ENCODE assay signal across 14 cellular contexts in genomic region chr12:117042171-117042809, GRCh38. TPM values are rescaled to one million over a fixed set of nuclear protein-coding genes. Genes with fewer than 3 reads are reported as not detected.
DNase-seq lines count a peak whose midpoint lies in the region; ATAC-seq lines count a peak whose summit lies in the region.
"Had no signal": no experiment of that assay in that cellular context is flagged by ENCODE, and none has a peak within 500 bp of the region (broad histone marks: within the 10 kb centered on the region; RNA-seq: fewer than 3 reads in every experiment).

No MANE protein-coding gene starts in this region.

- H3K4ac ChIP-seq in neuronal stem cell (ENCODE audit: low read length), result no peak overlapping the region

- no peaks in the 10 kb centered on the region for H3K27me3 ChIP-seq in neuronal stem cell (ENCODE audit: control insufficient read depth in 3 of 3, insufficient read depth in 3 of 3, low read depth in 1 of 3, low read length in 3 of 3)

- H3K27ac ChIP-seq in neuronal stem cell (replicated peaks; ENCODE audit: low read length), result no peak overlapping the region

- no peak overlapping the region for H4K91ac ChIP-seq in neuronal stem cell (ENCODE audit: low read depth, low read length, poor library complexity)

- H3K36me3 Mint-ChIP-seq in activated T-cell treated with anti-CD3 and anti-CD28 coated beads, Interleukin-2, amount 50 U/mL, for 72 hours (ENCODE audit: insufficient read depth in 2 of 2), result no peaks in the 10 kb centered on the region
- H3K36me3 Mint-ChIP-seq: CD4-positive, alpha-beta memory T cell had no signal

- peak overlapping the region; percentile 75 for H3K23ac ChIP-seq in neuronal stem cell (ENCODE audit: low read depth, low read length, poor library complexity)

- H3K9me3 ChIP-seq in neuronal stem cell (replicated peaks in 1 of 2; ENCODE audit: control insufficient read depth in 2 of 2, insufficient read depth in 1 of 2, low read depth in 1 of 2, low read length in 2 of 2), result peaks cover 0 to 4% of the 10 kb centered on the region in 2 donors

- peak overlapping the region; percentile 61 for H3K9ac ChIP-seq in neuronal stem cell (ENCODE audit: low read depth, low read length, poor library complexity)

- peak overlapping the region; percentile 75 for H3K14ac ChIP-seq in neuronal stem cell (ENCODE audit: low read length)

- H3K27ac Mint-ChIP-seq in activated T-cell treated with anti-CD3 and anti-CD28 coated beads, Interleukin-2, amount 50 U/mL, for 72 hours, result no peak overlapping the region
- H3K27ac Mint-ChIP-seq: CD4-positive, alpha-beta memory T cell; T-helper 1 cell treated with Interleukin-12 subunit alpha and Interleukin-12 subunit beta and Interleukin-4 antibody, amounts not matched to agents 30 μg/mL and 1 μg/mL, for 36 hours had no signal

- no CpG with 5 or more reads among the region's 21 CpGs for WGBS in neuronal stem cell (ENCODE audit: extremely low coverage in 2 of 2, insufficient read length in 2 of 2, insufficient replicate concordance in 1 of 2), 2 donors

- no peaks in the 10 kb centered on the region for H3K79me1 ChIP-seq in neuronal stem cell (ENCODE audit: low read depth, low read length)

- no peak overlapping the region for H2AFZ ChIP-seq in neuronal stem cell (ENCODE audit: low read length)

- no peak overlapping the region for H3K4me2 ChIP-seq in neuronal stem cell (ENCODE audit: insufficient read depth, low read length, poor library complexity, severe bottlenecking)

- no peak overlapping the region for H3K4me3 Mint-ChIP-seq in activated T-cell treated with anti-CD3 and anti-CD28 coated beads, Interleukin-2, amount 50 U/mL, for 72 hours
- H3K4me3 Mint-ChIP-seq: CD4-positive, alpha-beta memory T cell; T-helper 1 cell treated with Interleukin-12 subunit alpha and Interleukin-12 subunit beta and Interleukin-4 antibody, amounts not matched to agents 30 μg/mL and 1 μg/mL, for 36 hours had no signal

- peak overlapping the region; percentile 41 for H2BK15ac ChIP-seq in neuronal stem cell (ENCODE audit: low read length)

- no peak overlapping the region for H3K4me3 ChIP-seq in neuronal stem cell (ENCODE audit: low read length in 2 of 2)

- H3K4me1 ChIP-seq in neuronal stem cell (ENCODE audit: control insufficient read depth in 2 of 2, insufficient read depth in 1 of 2, low read depth in 1 of 2, low read length in 2 of 2), result peaks cover 13 to 17% of the 10 kb centered on the region in 2 donors

- peak; percentile 64 for ATAC-seq in Right ventricle myocardium superior (ENCODE audit: poor library complexity)
- no peak for ATAC-seq in activated T-cell treated with anti-CD3 and anti-CD28 coated beads, Interleukin-2, amount 50 U/mL, for 72 hours (replicated peaks in 1 of 2)
- no peak for ATAC-seq in GM21381 (IDR thresholded peaks at IDR 0.05; ENCODE audit: unreplicated experiment)

- peak overlapping the region; percentile 32 for H2AK5ac ChIP-seq in neuronal stem cell (ENCODE audit: low read depth, low read length)

- no peak overlapping the region for H2BK5ac ChIP-seq in neuronal stem cell (ENCODE audit: low read length)

- intact Hi-C loops in Right ventricle myocardium superior (cut with DNase I), result no loop called here

- no peaks in the 10 kb centered on the region for H3K9me3 Mint-ChIP-seq in activated T-cell treated with anti-CD3 and anti-CD28 coated beads, Interleukin-2, amount 50 U/mL, for 72 hours
- H3K9me3 Mint-ChIP-seq: CD4-positive, alpha-beta memory T cell; T-helper 1 cell treated with Interleukin-12 subunit alpha and Interleukin-12 subunit beta and Interleukin-4 antibody, amounts not matched to agents 30 μg/mL and 1 μg/mL, for 36 hours had no signal

- no peaks in the 10 kb centered on the region for H3K4me1 Mint-ChIP-seq in activated T-cell treated with anti-CD3 and anti-CD28 coated beads, Interleukin-2, amount 50 U/mL, for 72 hours (ENCODE audit: low read depth)
- H3K4me1 Mint-ChIP-seq: CD4-positive, alpha-beta memory T cell had no signal

- H4K8ac ChIP-seq in neuronal stem cell (ENCODE audit: low read depth, low read length), result peak overlapping the region; percentile 57

- H3K27me3 Mint-ChIP-seq in activated T-cell treated with anti-CD3 and anti-CD28 coated beads, Interleukin-2, amount 50 U/mL, for 72 hours (ENCODE audit: low read depth), result no peaks in the 10 kb centered on the region
- H3K27me3 Mint-ChIP-seq: CD4-positive, alpha-beta memory T cell had no signal

- H3K18ac ChIP-seq in neuronal stem cell (ENCODE audit: low read length), result peak overlapping the region; percentile 91

- peaks cover 0 to 3% of the 10 kb centered on the region in 2 donors for H3K36me3 ChIP-seq in neuronal stem cell (replicated peaks in 1 of 2; ENCODE audit: control insufficient read depth in 2 of 2, insufficient read depth in 2 of 2, low read length in 2 of 2)

- no peak overlapping the region for H2BK120ac ChIP-seq in neuronal stem cell (ENCODE audit: low read depth, low read length)

- peak; percentile 54 for DNase-seq in Daoy (ENCODE audit: low read depth)
- peak; percentile 59 for DNase-seq in OCI-M2 (lab: John Stamatoyannopoulos, UW; ENCODE audit: unreplicated experiment)
- no peak for DNase-seq in Right ventricle myocardium superior
- no peak for DNase-seq in neuronal stem cell (ENCODE audit: low spot score)
- DNase-seq in activated T-cell treated with anti-CD3 and anti-CD28 coated beads, Interleukin-2, amount 50 U/mL, for 72 hours, result no peak
- DNase-seq in activated gamma-delta T cell treated with Interleukin-2 at 50 U/mL for 16 hours, result no peak
- DNase-seq in inferior parietal cortex (ENCODE audit: extremely low spot score), result no peak
- DNase-seq: amniotic stem cell; CD4-positive, alpha-beta memory T cell; effector CD4-positive, alpha-beta T cell; hippocampal formation; NCI-H2081 treated with DMSO at 0.1 percent for 48 hours had no signal

- H2BK12ac ChIP-seq in neuronal stem cell (ENCODE audit: low read length), result peak overlapping the region; percentile 30

RNA-seq across cellular contexts. Expression of gene TESC, which starts 56.9 kb away (rescaled TPM):
- total RNA-seq in Daoy (2014; rRNA removed; shearing (Covaris generic)), result 2.9 and 3.1 TPM in 2 replicates
- total RNA-seq in Right ventricle myocardium superior, result 93.6 TPM
- polyA plus RNA-seq in neuronal stem cell (2013, experiment 1 of 2), result 13.2 TPM
- 12.4 TPM for polyA plus RNA-seq in neuronal stem cell (2013, experiment 2 of 2)
- 10 to 100 TPM; 32.4 to 42.0 TPM for total RNA-seq in activated T-cell treated with anti-CD3 and anti-CD28 coated beads, Interleukin-2, amount 50 U/mL, for 72 hours

Comparison
In these comparisons a context has a peak if more than half of its experiments do, and no peak if none do; other contexts are left out.
1. DNase-seq: peak in Daoy (single experiment) and OCI-M2 (single experiment); none in Right ventricle myocardium superior (single experiment), neuronal stem cell (single experiment), activated T-cell treated with anti-CD3 and anti-CD28 coated beads, Interleukin-2, amount 50 U/mL, for 72 hours (0 of 2), activated gamma-delta T cell treated with Interleukin-2 at 50 U/mL for 16 hours (single experiment) and inferior parietal cortex (single experiment).